Comparison of ENCODE assay signal across 13 cellular contexts in genomic region chr7:35593896-35594295, GRCh38.
A peak's percentile ranks its signal among the peaks of the same experiment; 100 is the strongest.
DNase-seq lines count a peak whose midpoint lies in the region; ATAC-seq, FAIRE-seq and TF ChIP-seq lines count a peak whose summit lies in the region.
"Had no signal": no experiment of that assay in that cellular context is flagged by ENCODE, and none has a peak within 500 bp of the region (broad histone marks: within the 10 kb centered on the region; RNA-seq: fewer than 3 reads in every experiment).

No MANE protein-coding gene starts in this region.

- H3K4me3 ChIP-seq in Jurkat, Clone E6-1 (ENCODE audit: low read length), result no peak overlapping the region
- no peak overlapping the region for H3K4me3 ChIP-seq in GM12878
- no peak overlapping the region for H3K4me3 ChIP-seq in dorsolateral prefrontal cortex

- no peak for FAIRE-seq in GM12878 (lab: Jason Lieb, UNC)

- SMC1A ChIA-PET in GM12878 (lab: Charles Lee; ENCODE audit: uncharacterized antibody, unreplicated experiment), result no interaction called here

- no peak overlapping the region for H3K4me2 ChIP-seq in GM12878 (ENCODE audit: control insufficient read depth, insufficient read depth)

- peak; percentile 10 to 56 (median 40); a peak in 4 of 6 replicates for TF ChIP-seq CTCF in GM12878 (IDR thresholded peaks at IDR 0.05 in 2 of 3, conservative IDR thresholded peaks at IDR 0.05 in 1 of 3; ENCODE audit: control insufficient read depth in 2 of 3, extremely low read depth in 1 of 3, insufficient read depth in 1 of 3, low read depth in 3 of 3, low read length in 3 of 3)
- TF ChIP-seq CTCF in progenitor cell of endocrine pancreas (IDR thresholded peaks at IDR 0.05; ENCODE audit: unreplicated experiment), result peak; percentile 38
- TF ChIP-seq CTCF in dorsolateral prefrontal cortex (IDR thresholded peaks at IDR 0.05 in 54 of 56, conservative IDR thresholded peaks at IDR 0.05 in 2 of 56; ENCODE audit: low read depth in 1 of 56, partially characterized antibody in 56 of 56), result peak in 8 of 56 donors; percentile 8 to 32 (median 16)

- no peaks in the 10 kb centered on the region for H3K27me3 Mint-ChIP-seq in activated T-cell treated with anti-CD3 and anti-CD28 coated beads, Interleukin-2, amount 50 U/mL, for 72 hours (ENCODE audit: low read depth)
- no peaks in the 10 kb centered on the region for H3K27me3 Mint-ChIP-seq in progenitor cell of endocrine pancreas
- H3K27me3 Mint-ChIP-seq: naive thymus-derived CD8-positive, alpha-beta T cell had no signal

- POLR2A ChIA-PET in GM12878 (lab: Charles Lee), result no interaction called here

- 58% methylated on average over 8 of the region's 8 CpGs for WGBS in GM12878 (ENCODE audit: insufficient coverage, insufficient replicate concordance, low lambda C conversion rate, missing lambda C conversion rate)

- no peak for TF ChIP-seq RAD21 in GM12878 (IDR thresholded peaks at IDR 0.05; ENCODE audit: insufficient read depth, low read depth, low read length)

- H3K4me1 ChIP-seq in GM12878 (ENCODE audit: control insufficient read depth, insufficient read depth, low read length), result no peaks in the 10 kb centered on the region

- no peaks in the 10 kb centered on the region for H3K36me3 ChIP-seq in GM12878 (ENCODE audit: control insufficient read depth in 2 of 2, insufficient read depth in 2 of 2, low read length in 1 of 2)

- no peak overlapping the region for H2AFZ ChIP-seq in GM12878 (ENCODE audit: control insufficient read depth, low read depth, low read length)

- H3K27ac ChIP-seq in GM12878 (ENCODE audit: control insufficient read depth, insufficient read depth) (no peak overlapping the region), dorsolateral prefrontal cortex (no peak overlapping the region)

- no peak for TF ChIP-seq EP300 in GM12878 (IDR thresholded peaks at IDR 0.05; ENCODE audit: borderline replicate concordance in 1 of 2, control insufficient read depth in 1 of 2, low read depth in 2 of 2, low read length in 2 of 2)

- no TSS peak for BruUV-seq in GM12878 (replicated peaks; lab: Mats Ljungman, UMichigan)

- CTCF ChIA-PET in GM12878 (lab: Yijun Ruan, JAX), result interaction anchor here (0.6 to 2.6 kb wide), 14 partner anchors 8 to 250 kb away, joined by 3 to 15 read pairs (median 4); no protein-coding TSS in a partner anchor

- H3K9ac ChIP-seq in GM12878 (ENCODE audit: control insufficient read depth, insufficient read depth, low read length), result no peak overlapping the region

- H4K20me1 ChIP-seq in GM12878 (ENCODE audit: control insufficient read depth, insufficient read depth), result no peaks in the 10 kb centered on the region

- intact Hi-C loops in GM12878 (cut with micrococcal nuclease; ENCODE audit: unreplicated experiment) (no loop called here), dorsolateral prefrontal cortex (cut with DNase I) (no loop called here)

- no peak overlapping the region for H3K4me3 Mint-ChIP-seq in activated T-cell treated with anti-CD3 and anti-CD28 coated beads, Interleukin-2, amount 50 U/mL, for 72 hours
- H3K4me3 Mint-ChIP-seq in progenitor cell of endocrine pancreas (ENCODE audit: low read depth), result no peak overlapping the region
- H3K4me3 Mint-ChIP-seq: naive thymus-derived CD8-positive, alpha-beta T cell had no signal

- RAD21 ChIA-PET in GM12878 (lab: Charles Lee; ENCODE audit: unreplicated experiment), result interaction anchor here (0.7 to 1.0 kb wide), 2 partner anchors 379 to 871 kb away, joined by 3 read pairs; no protein-coding TSS in a partner anchor

- DNase-seq in activated T-cell treated with anti-CD3 and anti-CD28 coated beads, Interleukin-2, amount 50 U/mL, for 72 hours, result peak; percentile 4 to 32
- DNase-seq in activated T-cell treated with anti-CD3 and anti-CD28 coated beads, Interleukin-2, amount 50 U/mL, for 1 hour, result no peak
- DNase-seq in Jurkat, Clone E6-1 (ENCODE audit: low read depth, low spot score), result peak; percentile 41
- no peak for DNase-seq in GM12878 (ENCODE audit: low read depth, low spot score)
- DNase-seq in progenitor cell of endocrine pancreas (ENCODE audit: low spot score, unreplicated experiment), result no peak
- DNase-seq in AG08396 (ENCODE audit: low spot score), result no peak
- DNase-seq in dorsolateral prefrontal cortex, result no peak
- DNase-seq: DMS79 treated with DMSO at 0.1 percent for 48 hours; GOT3; naive thymus-derived CD8-positive, alpha-beta T cell; NCI-H2081 had no signal

- in situ Hi-C loops in GM12878 (cut with MboI), result no loop called here

- no peaks in the 10 kb centered on the region for H3K79me2 ChIP-seq in GM12878 (ENCODE audit: control insufficient read depth, insufficient read depth, low read length)

- ATAC-seq in activated T-cell treated with anti-CD3 and anti-CD28 coated beads, Interleukin-2, amount 50 U/mL, for 72 hours (replicated peaks in 1 of 2), result no peak
- ATAC-seq in GM12878 (no peak), HG03175 (IDR thresholded peaks at IDR 0.05; ENCODE audit: unreplicated experiment) (no peak)
- ATAC-seq: activated CD4-positive, CD25-positive, alpha-beta regulatory T cell treated with anti-CD3 and anti-CD28 coated beads, Interleukin-2, amount 50 U/mL, for 24 hours; naive thymus-derived CD8-positive, alpha-beta T cell had no signal

- TF ChIP-seq POLR2A in GM12878 (IDR thresholded peaks at IDR 0.05; ENCODE audit: low read depth, low read length), result no peak

- no peaks in the 10 kb centered on the region for H3K4me1 Mint-ChIP-seq in activated T-cell treated with anti-CD3 and anti-CD28 coated beads, Interleukin-2, amount 50 U/mL, for 72 hours (ENCODE audit: low read depth)
- no peaks in the 10 kb centered on the region for H3K4me1 Mint-ChIP-seq in progenitor cell of endocrine pancreas (ENCODE audit: low read depth)

- H3K27ac Mint-ChIP-seq in activated T-cell treated with anti-CD3 and anti-CD28 coated beads, Interleukin-2, amount 50 U/mL, for 72 hours, result no peak overlapping the region
- no peak overlapping the region for H3K27ac Mint-ChIP-seq in progenitor cell of endocrine pancreas

- H3K27me3 ChIP-seq in GM12878 (replicated peaks in 1 of 2; ENCODE audit: control insufficient read depth in 2 of 2, insufficient read depth in 2 of 2, low read length in 1 of 2) (no peaks in the 10 kb centered on the region; a peak in 1 of 4 replicates), dorsolateral prefrontal cortex (no peaks in the 10 kb centered on the region)

- no peaks in the 10 kb centered on the region for H3K9me3 Mint-ChIP-seq in activated T-cell treated with anti-CD3 and anti-CD28 coated beads, Interleukin-2, amount 50 U/mL, for 72 hours
- no peaks in the 10 kb centered on the region for H3K9me3 Mint-ChIP-seq in progenitor cell of endocrine pancreas (ENCODE audit: low read depth)
- H3K9me3 Mint-ChIP-seq: naive thymus-derived CD8-positive, alpha-beta T cell had no signal

- no peaks in the 10 kb centered on the region for H3K9me3 ChIP-seq in GM12878 (replicated peaks; ENCODE audit: control insufficient read depth, insufficient read depth, low read length)

- H3K36me3 Mint-ChIP-seq in activated T-cell treated with anti-CD3 and anti-CD28 coated beads, Interleukin-2, amount 50 U/mL, for 72 hours (ENCODE audit: insufficient read depth in 2 of 2), result no peaks in the 10 kb centered on the region
- peaks cover 2% of the 10 kb centered on the region for H3K36me3 Mint-ChIP-seq in progenitor cell of endocrine pancreas (ENCODE audit: insufficient read depth)

TF ChIP-seq in GM12878, 131 proteins besides CTCF, POLR2A, EP300 and RAD21:
- TF ChIP-seq SUPT20H (IDR thresholded peaks at IDR 0.05; ENCODE audit: borderline replicate concordance, control insufficient read depth, low read depth, low read length) (no peak), BACH1 (IDR thresholded peaks at IDR 0.05; ENCODE audit: borderline replicate concordance) (no peak), EGR1 (IDR thresholded peaks at IDR 0.05; ENCODE audit: borderline replicate concordance in 1 of 2, low read depth in 2 of 2, low read length in 2 of 2) (no peak), ATF2 (IDR thresholded peaks at IDR 0.05; ENCODE audit: low read length) (no peak), PML (IDR thresholded peaks at IDR 0.05; ENCODE audit: low read length) (no peak)

Comparison
In these comparisons a context has a peak if more than half of its experiments do, and no peak if none do; other contexts are left out.
1. DNase-seq: peak in activated T-cell treated with anti-CD3 and anti-CD28 coated beads, Interleukin-2, amount 50 U/mL, for 72 hours (2 of 2) and Jurkat, Clone E6-1 (single experiment); none in activated T-cell treated with anti-CD3 and anti-CD28 coated beads, Interleukin-2, amount 50 U/mL, for 1 hour (single experiment), GM12878 (single experiment), progenitor cell of endocrine pancreas (single experiment), AG08396 (single experiment) and dorsolateral prefrontal cortex (0 of 10).